In genomic region chr1:182428043-182428442, GRCh38 we compare ENCODE assay signal across 1 cellular context.
TF ChIP-seq lines count a peak whose summit lies in the region.

No MANE protein-coding gene starts in this region.

TF ChIP-seq in GM12878, 131 proteins besides CTCF, POLR2A, EP300 and RAD21 (continued from another document and continues in another):
- no peak for TF ChIP-seq SRF (IDR thresholded peaks at IDR 0.05; ENCODE audit: low read depth in 2 of 2, low read length in 2 of 2)
- TF ChIP-seq EGR1 (IDR thresholded peaks at IDR 0.05; ENCODE audit: borderline replicate concordance in 1 of 2, low read depth in 2 of 2, low read length in 2 of 2), result no peak
- peak; percentile 68 for TF ChIP-seq ATF2 (IDR thresholded peaks at IDR 0.05; ENCODE audit: low read length)
- no peak for TF ChIP-seq SUZ12 (IDR thresholded peaks at IDR 0.05; ENCODE audit: unreplicated experiment)
- no peak for TF ChIP-seq RFX5 (IDR thresholded peaks at IDR 0.05; ENCODE audit: low read depth, low read length)
- TF ChIP-seq IKZF1 (conservative IDR thresholded peaks at IDR 0.05), result peak; percentile 65
- no peak for TF ChIP-seq CUX1 (IDR thresholded peaks at IDR 0.05; ENCODE audit: insufficient replicate concordance, low read depth, low read length)
- no peak for TF ChIP-seq NRF1 (conservative IDR thresholded peaks at IDR 0.05; ENCODE audit: low read depth, low read length)
- TF ChIP-seq TCF12 (IDR thresholded peaks at IDR 0.05; ENCODE audit: low read depth, low read length), result no peak
- TF ChIP-seq KAT2A (conservative IDR thresholded peaks at IDR 0.05; ENCODE audit: control insufficient read depth, low read depth, low read length), result no peak
- TF ChIP-seq HCFC1 (IDR thresholded peaks at IDR 0.05; ENCODE audit: low read length), result no peak
- no peak for TF ChIP-seq SIX5 (IDR thresholded peaks at IDR 0.05; ENCODE audit: low read depth, low read length, severe bottlenecking)
- no peak for TF ChIP-seq SMARCA5 (IDR thresholded peaks at IDR 0.05)
- TF ChIP-seq JUNB (IDR thresholded peaks at IDR 0.05), result peak; percentile 89
- no peak for TF ChIP-seq ZZZ3 (IDR thresholded peaks at IDR 0.05; ENCODE audit: control insufficient read depth, insufficient read length, low read depth)
- TF ChIP-seq RB1 (IDR thresholded peaks at IDR 0.05; ENCODE audit: borderline replicate concordance), result no peak
- no peak for TF ChIP-seq SREBF1 (IDR thresholded peaks at IDR 0.05; ENCODE audit: low read length)
- TF ChIP-seq YBX1 (IDR thresholded peaks at IDR 0.05), result no peak
- no peak for TF ChIP-seq FOXK2 (IDR thresholded peaks at IDR 0.05)
- TF ChIP-seq ZNF384 (IDR thresholded peaks at IDR 0.05; ENCODE audit: borderline replicate concordance, low read depth, low read length), result no peak
- TF ChIP-seq CEBPZ (IDR thresholded peaks at IDR 0.05; ENCODE audit: low read depth, low read length), result no peak
- no peak for TF ChIP-seq MYC (IDR thresholded peaks at IDR 0.05; ENCODE audit: insufficient read depth, insufficient read length, insufficient replicate concordance, low read length, severe bottlenecking)
- no peak for TF ChIP-seq PRDM15 (CRISPR knock-in tag; IDR thresholded peaks at IDR 0.05)
- no peak for TF ChIP-seq ZNF687 (IDR thresholded peaks at IDR 0.05)
- no peak for TF ChIP-seq NKRF (conservative IDR thresholded peaks at IDR 0.05)
- no peak for TF ChIP-seq BCLAF1 (IDR thresholded peaks at IDR 0.05)
- TF ChIP-seq CREB1 (IDR thresholded peaks at IDR 0.05; ENCODE audit: low read depth), result peak; percentile 38; the same call in 1 of the 2 replicates
- no peak for TF ChIP-seq RCOR1 (conservative IDR thresholded peaks at IDR 0.05; ENCODE audit: low read depth, low read length)
